ENCODE assay signal across 11 cellular contexts in the genomic region with DNA sequence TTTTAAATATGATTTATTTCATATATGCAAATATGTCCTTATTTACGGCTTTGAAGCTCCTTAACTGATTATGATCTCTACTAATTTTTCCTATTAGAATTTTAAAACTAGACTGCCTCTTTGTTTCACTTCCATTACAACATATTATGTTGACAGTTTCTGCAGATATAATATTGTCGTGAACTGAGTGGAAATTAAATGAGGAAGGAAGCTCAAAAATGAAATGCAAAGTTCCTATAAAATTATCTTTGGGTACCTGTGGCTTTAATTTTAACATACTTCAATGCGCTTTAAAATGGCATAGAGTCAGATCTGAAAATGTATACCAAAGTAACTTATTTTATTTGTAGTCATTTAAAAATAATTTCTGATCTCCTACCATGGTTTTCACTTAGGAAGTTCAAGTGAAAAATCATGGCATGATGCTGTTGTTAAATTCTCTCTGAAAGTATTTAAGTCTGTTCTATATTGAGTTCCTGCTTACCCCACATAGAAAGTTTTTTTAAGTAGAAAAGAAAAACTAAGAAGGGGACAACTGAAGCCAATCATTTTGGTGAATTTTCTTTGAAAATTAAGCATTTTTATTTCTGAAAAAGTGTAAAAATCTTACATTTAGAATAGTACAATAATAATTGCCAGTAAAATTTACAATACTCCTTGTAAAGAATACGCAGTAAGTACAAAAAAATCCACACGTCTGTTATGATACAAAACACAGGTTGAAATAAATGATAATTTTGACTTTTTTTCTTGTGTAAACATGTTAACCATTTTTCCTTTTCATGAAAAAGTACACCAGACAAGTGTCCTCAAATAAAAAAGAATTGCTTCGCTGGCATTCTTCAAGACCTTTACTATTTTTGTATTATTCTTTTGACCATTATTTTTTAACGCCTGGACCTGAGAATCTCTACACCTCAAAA. TPM values are rescaled to one million over a fixed set of nuclear protein-coding genes. Genes with fewer than 3 reads are reported as not detected.
DNase-seq lines count a peak whose midpoint lies in the region; ATAC-seq and TF ChIP-seq lines count a peak whose summit lies in the region.
"Had no signal": no experiment of that assay in that cellular context is flagged by ENCODE, and none has a peak within 500 bp of the region (broad histone marks: within the 10 kb centered on the region; RNA-seq: fewer than 3 reads in every experiment).

No MANE protein-coding gene starts in this region.

- POLR2A ChIA-PET in activated CD8-positive, alpha-beta T cell treated with anti-CD3 and anti-CD28 coated beads, Interleukin-2, amount 10 ng/mL, durations not matched to agents 7 days and 5 days (lab: Charles Lee), result no interaction called here

- H3K27ac ChIP-seq in hepatocyte, result no peak overlapping the region
- H3K27ac ChIP-seq in tibial artery, result no peak overlapping the region
- H3K27ac ChIP-seq: cardiac muscle cell had no signal

- peaks cover 92% of the 10 kb centered on the region for H3K27me3 Mint-ChIP-seq in activated naive CD4-positive, alpha-beta T cell treated with anti-CD3 and anti-CD28 coated beads, Interleukin-2, amount 10 ng/mL, durations not matched to agents 7 days and 5 days
- peaks cover 74% of the 10 kb centered on the region for H3K27me3 Mint-ChIP-seq in activated CD8-positive, alpha-beta T cell treated with anti-CD3 and anti-CD28 coated beads, Interleukin-2, amount 10 ng/mL, durations not matched to agents 7 days and 5 days (ENCODE audit: low read depth)

- 28% methylated on average over 7 of the region's 7 CpGs for WGBS in hepatocyte (ENCODE audit: low lambda C conversion rate, missing lambda C conversion rate)

- H3K36me3 Mint-ChIP-seq in activated naive CD4-positive, alpha-beta T cell treated with anti-CD3 and anti-CD28 coated beads, Interleukin-2, amount 10 ng/mL, durations not matched to agents 7 days and 5 days, result peaks cover 8% of the 10 kb centered on the region
- peaks cover 4% of the 10 kb centered on the region for H3K36me3 Mint-ChIP-seq in activated CD8-positive, alpha-beta T cell treated with anti-CD3 and anti-CD28 coated beads, Interleukin-2, amount 10 ng/mL, durations not matched to agents 7 days and 5 days (ENCODE audit: low read depth)

- no peak overlapping the region for H2AFZ ChIP-seq in hepatocyte

- H3K27me3 ChIP-seq in hepatocyte (peaks cover 82% of the 10 kb centered on the region), tibial artery (peaks cover 13 to 91% of the 10 kb centered on the region in 2 donors)

- no peak for TF ChIP-seq CTCF in hepatocyte (IDR thresholded peaks at IDR 0.05; ENCODE audit: poor library complexity)
- TF ChIP-seq CTCF in tibial artery (IDR thresholded peaks at IDR 0.05), result no peak

- no peaks in the 10 kb centered on the region for H3K9me3 Mint-ChIP-seq in activated naive CD4-positive, alpha-beta T cell treated with anti-CD3 and anti-CD28 coated beads, Interleukin-2, amount 10 ng/mL, durations not matched to agents 7 days and 5 days
- no peaks in the 10 kb centered on the region for H3K9me3 Mint-ChIP-seq in activated CD8-positive, alpha-beta T cell treated with anti-CD3 and anti-CD28 coated beads, Interleukin-2, amount 10 ng/mL, durations not matched to agents 7 days and 5 days (ENCODE audit: insufficient read depth)

- no peaks in the 10 kb centered on the region for H3K36me3 ChIP-seq in hepatocyte (replicated peaks; ENCODE audit: insufficient read depth, low read depth)
- no peaks in the 10 kb centered on the region for H3K36me3 ChIP-seq in tibial artery
- H3K36me3 ChIP-seq: cardiac muscle cell had no signal

- H3K9me3 ChIP-seq in hepatocyte (ENCODE audit: low read depth), result no peaks in the 10 kb centered on the region
- H3K9me3 ChIP-seq in tibial artery, result no peaks in the 10 kb centered on the region

- H3K4me3 Mint-ChIP-seq in activated naive CD4-positive, alpha-beta T cell treated with anti-CD3 and anti-CD28 coated beads, Interleukin-2, amount 10 ng/mL, durations not matched to agents 7 days and 5 days, result peak overlapping the region; percentile 54
- H3K4me3 Mint-ChIP-seq in activated CD8-positive, alpha-beta T cell treated with anti-CD3 and anti-CD28 coated beads, Interleukin-2, amount 10 ng/mL, durations not matched to agents 7 days and 5 days, result peak overlapping the region; percentile 49

- H3K4me3 ChIP-seq in hepatocyte (no peak overlapping the region), tibial artery (peak overlapping the region; percentile 50 to 53)
- H3K4me3 ChIP-seq: cardiac muscle cell had no signal

- H3K4me1 Mint-ChIP-seq in activated naive CD4-positive, alpha-beta T cell treated with anti-CD3 and anti-CD28 coated beads, Interleukin-2, amount 10 ng/mL, durations not matched to agents 7 days and 5 days, result peaks cover 24% of the 10 kb centered on the region
- peaks cover 23% of the 10 kb centered on the region for H3K4me1 Mint-ChIP-seq in activated CD8-positive, alpha-beta T cell treated with anti-CD3 and anti-CD28 coated beads, Interleukin-2, amount 10 ng/mL, durations not matched to agents 7 days and 5 days (ENCODE audit: low read depth)

- ATAC-seq in activated CD8-positive, alpha-beta T cell treated with anti-CD3 and anti-CD28 coated beads, Interleukin-2, amount 10 ng/mL, durations not matched to agents 7 days and 5 days, result no peak
- ATAC-seq in Right ventricle myocardium inferior, result no peak
- no peak for ATAC-seq in GM18502 (IDR thresholded peaks at IDR 0.05; ENCODE audit: poor library complexity, unreplicated experiment)

- CTCF ChIA-PET in activated naive CD4-positive, alpha-beta T cell treated with anti-CD3 and anti-CD28 coated beads, Interleukin-2, amount 10 ng/mL, durations not matched to agents 7 days and 5 days (lab: Charles Lee), result no interaction called here
- CTCF ChIA-PET in activated CD8-positive, alpha-beta T cell treated with anti-CD3 and anti-CD28 coated beads, Interleukin-2, amount 10 ng/mL, durations not matched to agents 7 days and 5 days (lab: Charles Lee), result interaction anchor here (1.1 kb wide), 1 partner anchor 9 kb away, joined by 5 read pairs; no protein-coding TSS in a partner anchor

- H3K9me2 ChIP-seq in hepatocyte (replicated peaks; ENCODE audit: insufficient read depth), result no peaks in the 10 kb centered on the region

- H3K79me2 ChIP-seq in hepatocyte, result no peaks in the 10 kb centered on the region

- peaks cover 11% of the 10 kb centered on the region for H3K4me1 ChIP-seq in hepatocyte (ENCODE audit: insufficient read depth)
- H3K4me1 ChIP-seq in tibial artery, result peaks cover 0 to 28% (median 17%) of the 10 kb centered on the region in 4 donors

- peaks cover 10% of the 10 kb centered on the region for H4K20me1 ChIP-seq in hepatocyte (ENCODE audit: insufficient read depth, poor library complexity, severe bottlenecking)

- peak overlapping the region; percentile 78 for H3K4me2 ChIP-seq in hepatocyte

- H3K27ac Mint-ChIP-seq in activated naive CD4-positive, alpha-beta T cell treated with anti-CD3 and anti-CD28 coated beads, Interleukin-2, amount 10 ng/mL, durations not matched to agents 7 days and 5 days, result peak overlapping the region; percentile 58
- no peak overlapping the region for H3K27ac Mint-ChIP-seq in activated CD8-positive, alpha-beta T cell treated with anti-CD3 and anti-CD28 coated beads, Interleukin-2, amount 10 ng/mL, durations not matched to agents 7 days and 5 days

- intact Hi-C loops in tibial artery (cut with DNase I; ENCODE audit: low total_unique reads), result loop anchor here (10.0 kb wide), 2 partner anchors 59 to 141 kb away; no protein-coding TSS in a partner anchor
- intact Hi-C loops in Right ventricle myocardium inferior (cut with DNase I), result loop anchor here (10.0 kb wide), 1 partner anchor 141 kb away; no protein-coding TSS in a partner anchor

- no peak for DNase-seq in activated naive CD4-positive, alpha-beta T cell treated with anti-CD3 and anti-CD28 coated beads, Interleukin-2, amount 10 ng/mL, durations not matched to agents 7 days and 5 days
- DNase-seq in activated naive CD4-positive, alpha-beta T cell treated with anti-CD3 and anti-CD28 coated beads, Interleukin-2, amount 50 U/mL, for 16 hours, result no peak
- DNase-seq in activated CD8-positive, alpha-beta T cell treated with anti-CD3 and anti-CD28 coated beads, Interleukin-2, amount 10 ng/mL, durations not matched to agents 7 days and 5 days, result no peak
- no peak for DNase-seq in hepatocyte (ENCODE audit: low spot score)
- no peak for DNase-seq in tibial artery
- DNase-seq in Right ventricle myocardium inferior (ENCODE audit: missing footprints), result no peak
- no peak for DNase-seq in stimulated activated CD4-positive, alpha-beta T cell treated with anti-CD3 and anti-CD28 coated beads, Interleukin-12 subunit alpha, Interleukin-12 subunit beta, amount 100 ng/mL, for 4 hours
- DNase-seq: NCI-H1436 treated with DMSO at 0.1 percent for 48 hours; stimulated activated CD4-positive, alpha-beta T cell treated with anti-CD3 and anti-CD28 coated beads, Interleukin-4, amount 100 ng/mL, for 24 hours had no signal

RNA-seq across cellular contexts. Expression of a gene that starts 2.6 kb away (rescaled TPM):
- total RNA-seq in activated CD8-positive, alpha-beta T cell treated with anti-CD3 and anti-CD28 coated beads, Interleukin-2, amount 10 ng/mL, durations not matched to agents 7 days and 5 days, result under 1 TPM in 1 of 2 experiments, not detected in 1; 0.13 TPM
- total RNA-seq in hepatocyte (0.33 and 1.6 TPM in 2 replicates), Right ventricle myocardium inferior (not detected)
- 0.75 and 1.9 TPM in 2 replicates for polyA plus RNA-seq in hepatocyte
- total RNA-seq: cardiac muscle cell had no signal

RNA-seq across cellular contexts. Expression of a gene that starts 52.3 kb away (rescaled TPM):
- total RNA-seq in activated CD8-positive, alpha-beta T cell treated with anti-CD3 and anti-CD28 coated beads, Interleukin-2, amount 10 ng/mL, durations not matched to agents 7 days and 5 days, result 100 to 1,000 TPM; 737 to 768 TPM
- total RNA-seq in hepatocyte (423 and 456 TPM in 2 replicates), Right ventricle myocardium inferior (391 TPM)
- 390 and 430 TPM in 2 replicates for polyA plus RNA-seq in hepatocyte
